In the genomic region with DNA sequence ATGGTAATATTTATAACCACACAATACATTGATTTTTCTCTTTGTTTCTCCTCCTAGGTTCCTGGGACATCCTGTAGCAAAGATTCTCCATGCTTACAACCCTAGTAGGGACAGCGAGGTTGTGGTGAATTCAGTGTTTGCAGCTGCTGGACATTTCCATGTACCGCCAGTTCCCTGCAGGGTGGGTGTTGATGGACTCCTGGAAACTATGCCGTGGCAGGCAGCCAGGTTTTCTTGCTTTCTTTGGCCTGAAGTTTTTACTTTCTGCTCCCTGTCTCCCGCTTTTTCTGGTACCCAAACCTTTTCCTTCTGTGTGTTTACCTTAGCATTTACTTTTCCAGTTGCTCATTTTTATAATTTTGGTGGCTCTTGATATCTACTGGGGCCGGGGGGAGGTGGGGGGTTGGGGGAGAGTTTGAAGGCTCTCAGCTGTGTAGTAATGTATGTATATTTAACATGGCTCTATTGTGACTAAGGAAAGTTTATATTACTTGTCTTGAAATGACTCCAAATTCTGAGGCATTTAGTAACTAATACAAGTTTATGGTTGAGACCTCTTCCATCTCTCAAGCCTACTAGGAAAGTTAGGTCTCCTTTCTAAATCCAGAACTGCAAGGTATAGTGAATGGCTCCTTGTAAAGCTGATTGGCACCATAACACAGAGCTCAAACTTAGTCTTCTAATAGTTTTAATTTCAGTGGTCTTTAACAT, we compare ENCODE assay signal across 9 cellular contexts.
A peak's percentile ranks its signal among the peaks of the same experiment; 100 is the strongest.
DNase-seq lines count a peak whose midpoint lies in the region; ATAC-seq and TF ChIP-seq lines count a peak whose summit lies in the region.
"Had no signal": no experiment of that assay in that cellular context is flagged by ENCODE, and none has a peak within 500 bp of the region (broad histone marks: within the 10 kb centered on the region; RNA-seq: fewer than 3 reads in every experiment).

No MANE protein-coding gene starts in this region.

- H2AFZ ChIP-seq in osteoblast (ENCODE audit: low read length), result no peak overlapping the region

- TF ChIP-seq CTCF in foreskin fibroblast (IDR thresholded peaks at IDR 0.05; ENCODE audit: low read depth, low read length), result no peak
- TF ChIP-seq CTCF in osteoblast (IDR thresholded peaks at IDR 0.05; ENCODE audit: extremely low read depth, low read depth, low read length), result no peak
- TF ChIP-seq CTCF in Caco-2 (IDR thresholded peaks at IDR 0.05; ENCODE audit: insufficient read depth in 1 of 2, low read depth in 1 of 2, low read length in 1 of 2, severe bottlenecking in 1 of 2, unreplicated experiment in 1 of 2), result no peak

- H3K27ac Mint-ChIP-seq in Caco-2 (ENCODE audit: unreplicated experiment), result no peak overlapping the region

- H3K27me3 Mint-ChIP-seq in Caco-2 (ENCODE audit: insufficient read depth, unreplicated experiment), result no peaks in the 10 kb centered on the region

- peaks cover 6% of the 10 kb centered on the region for H3K4me1 Mint-ChIP-seq in Caco-2 (ENCODE audit: low read depth, unreplicated experiment)

- no peaks in the 10 kb centered on the region for H3K36me3 ChIP-seq in SJSA1
- H3K36me3 ChIP-seq in osteoblast (ENCODE audit: insufficient read depth, low read length), result no peaks in the 10 kb centered on the region
- H3K36me3 ChIP-seq in Caco-2 (ENCODE audit: control insufficient read depth, insufficient read depth, low read length), result no peaks in the 10 kb centered on the region

- CTCF ChIA-PET in Caco-2 (lab: Charles Lee), result interaction anchor here (1.6 kb wide), 1 partner anchor 18 kb away, joined by 5 read pairs; no protein-coding TSS in a partner anchor

- POLR2A ChIA-PET in Caco-2 (lab: Charles Lee), result interaction anchor here (1.1 kb wide), 1 partner anchor 90 kb away, joined by 3 read pairs; no protein-coding TSS in a partner anchor

- peaks cover 5% of the 10 kb centered on the region for H3K4me1 ChIP-seq in SJSA1 (replicated peaks)
- peaks cover 6% of the 10 kb centered on the region for H3K4me1 ChIP-seq in osteoblast (ENCODE audit: insufficient read depth, low read length)
- no peaks in the 10 kb centered on the region for H3K4me1 ChIP-seq in Caco-2

- intact Hi-C loops in Caco-2 (cut with micrococcal nuclease; ENCODE audit: unreplicated experiment), result no loop called here

- H4K20me1 ChIP-seq in osteoblast (ENCODE audit: insufficient read depth, low read length), result no peaks in the 10 kb centered on the region

- ATAC-seq in HG02970 (IDR thresholded peaks at IDR 0.05; ENCODE audit: low FRiP score, unreplicated experiment) (no peak), GM18861 (IDR thresholded peaks at IDR 0.05; ENCODE audit: unreplicated experiment) (no peak)

- H3K79me2 ChIP-seq in osteoblast (ENCODE audit: insufficient read depth, low read length), result no peaks in the 10 kb centered on the region

- H3K4me2 ChIP-seq in osteoblast (ENCODE audit: insufficient read depth, low read length), result peak overlapping the region; percentile 37

- H3K9me3 Mint-ChIP-seq in Caco-2 (ENCODE audit: unreplicated experiment), result peaks cover 10% of the 10 kb centered on the region

- BruUV-seq in Caco-2 (replicated peaks; lab: Mats Ljungman, UMichigan), result no TSS peak

- no peak overlapping the region for H3K27ac ChIP-seq in SJSA1
- no peak overlapping the region for H3K27ac ChIP-seq in osteoblast (ENCODE audit: low read depth, low read length)

- H3K9me3 ChIP-seq in SJSA1 (replicated peaks) (no peaks in the 10 kb centered on the region), osteoblast (ENCODE audit: low read depth, low read length) (no peaks in the 10 kb centered on the region), Caco-2 (no peaks in the 10 kb centered on the region)

- no peak overlapping the region for H3K4me3 Mint-ChIP-seq in Caco-2 (ENCODE audit: unreplicated experiment)

- H3K27me3 ChIP-seq in SJSA1 (replicated peaks) (no peaks in the 10 kb centered on the region), osteoblast (ENCODE audit: insufficient read depth, low read length) (no peaks in the 10 kb centered on the region), Caco-2 (replicated peaks; ENCODE audit: control insufficient read depth, insufficient read depth, low read length) (no peaks in the 10 kb centered on the region)

- no peak overlapping the region for H3K4me3 ChIP-seq in SJSA1
- H3K4me3 ChIP-seq in foreskin fibroblast (ENCODE audit: low read depth in 1 of 2, low read length in 2 of 2), result no peak overlapping the region
- H3K4me3 ChIP-seq in osteoblast (ENCODE audit: insufficient read depth, low read length), result no peak overlapping the region
- no peak overlapping the region for H3K4me3 ChIP-seq in Caco-2 (ENCODE audit: low read depth, low read length)

- H3K36me3 Mint-ChIP-seq in Caco-2 (ENCODE audit: insufficient read depth, unreplicated experiment), result peaks cover 19% of the 10 kb centered on the region

- DNase-seq in AG20443 (ENCODE audit: low spot score) (peak; percentile 40), SJSA1 (ENCODE audit: low read depth in 1 of 2, low spot score in 2 of 2) (peak; percentile 29 to 70), foreskin fibroblast (peak; percentile 52 to 84), osteoblast (ENCODE audit: insufficient read length, low spot score, missing footprints) (peak; percentile 73), NCI-H510A (lab: John Stamatoyannopoulos, UW) (no peak), Caco-2 (no peak)
- DNase-seq: RPMI8226 had no signal

Comparison
In these comparisons a context has a peak if more than half of its experiments do, and no peak if none do; other contexts are left out.
1. DNase-seq: peak in AG20443 (single experiment), SJSA1 (2 of 2), foreskin fibroblast (2 of 2) and osteoblast (single experiment); none in NCI-H510A (single experiment) and Caco-2 (0 of 2).